In the genomic region with DNA sequence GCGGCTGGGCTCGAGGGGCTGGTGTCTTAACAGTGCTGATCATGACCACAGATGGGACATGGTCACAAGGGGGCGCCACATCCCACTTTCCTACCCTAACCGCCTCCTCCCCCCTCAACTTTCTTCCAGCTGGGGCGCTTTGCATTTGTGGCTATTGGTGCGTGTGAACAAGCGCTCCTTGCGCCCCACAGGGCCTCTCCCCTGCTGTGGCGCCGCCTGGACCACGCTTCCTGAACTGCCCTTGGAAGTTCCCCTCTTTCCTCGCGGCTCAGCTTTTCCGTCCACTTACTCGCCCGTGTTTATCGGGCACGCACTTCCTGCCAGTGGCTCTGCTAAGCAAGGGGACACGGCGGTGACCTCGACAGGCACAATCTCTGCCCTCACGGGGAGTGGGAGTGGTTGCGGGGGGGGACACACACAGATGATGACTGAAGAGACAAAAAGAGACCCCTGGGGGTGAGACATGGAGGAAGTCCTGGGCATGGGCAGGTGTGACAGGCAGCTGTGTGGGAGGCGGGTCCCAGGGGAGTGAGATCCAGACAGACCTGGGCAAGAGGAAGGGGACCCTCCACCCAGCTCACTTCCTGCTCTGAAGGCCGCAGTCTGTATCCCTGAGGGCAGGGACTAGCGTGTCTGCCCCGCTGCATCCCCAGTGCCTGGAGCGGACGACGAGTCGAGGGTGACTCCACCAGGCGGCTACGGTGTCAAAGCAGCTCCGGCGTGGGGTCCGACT, we compare ENCODE assay signal across 8 cellular contexts.
DNase-seq lines count a peak whose midpoint lies in the region; ATAC-seq and TF ChIP-seq lines count a peak whose summit lies in the region.

No MANE protein-coding gene starts in this region.

- ATAC-seq in HG02981 (IDR thresholded peaks at IDR 0.05; ENCODE audit: unreplicated experiment): peak; percentile 84
- no peak for ATAC-seq in HG03469 (IDR thresholded peaks at IDR 0.05; ENCODE audit: unreplicated experiment)

- DNase-seq in GM13976 (ENCODE audit: low spot score) (peak; percentile 94), NCI-H345 (lab: John Stamatoyannopoulos, UW) (peak; percentile 50), ecto neural progenitor cell (ENCODE audit: low spot score) (peak; percentile 86), medulla oblongata (ENCODE audit: extremely low spot score) (peak; percentile 70)
- DNase-seq in activated CD4-positive, alpha-beta T cell treated with anti-CD3 and anti-CD28 coated beads, Interleukin-2, amount 50 U/mL, for 24 hours (ENCODE audit: low read depth in 1 of 2, low spot score in 1 of 2): peak; percentile 52 to 55
- peak; percentile 42 to 73 (median 50) for DNase-seq in stimulated activated CD4-positive, alpha-beta T cell treated with anti-CD3 and anti-CD28 coated beads, TNF-alpha, amount 100 ng/mL, for 24 hours (ENCODE audit: low read depth in 3 of 3)

- peak; percentile 47 for TF ChIP-seq CTCF in GM13976 (IDR thresholded peaks at IDR 0.05; ENCODE audit: borderline replicate concordance, control extremely low read depth, extremely low read depth, insufficient read depth, missing control alignments)

- in situ Hi-C loops in GM13976 (cut with MboI; ENCODE audit: low sequenced_read_pairs, unreplicated experiment): no loop called here
